Comparison of ENCODE assay signal across 8 cellular contexts in the genomic region with DNA sequence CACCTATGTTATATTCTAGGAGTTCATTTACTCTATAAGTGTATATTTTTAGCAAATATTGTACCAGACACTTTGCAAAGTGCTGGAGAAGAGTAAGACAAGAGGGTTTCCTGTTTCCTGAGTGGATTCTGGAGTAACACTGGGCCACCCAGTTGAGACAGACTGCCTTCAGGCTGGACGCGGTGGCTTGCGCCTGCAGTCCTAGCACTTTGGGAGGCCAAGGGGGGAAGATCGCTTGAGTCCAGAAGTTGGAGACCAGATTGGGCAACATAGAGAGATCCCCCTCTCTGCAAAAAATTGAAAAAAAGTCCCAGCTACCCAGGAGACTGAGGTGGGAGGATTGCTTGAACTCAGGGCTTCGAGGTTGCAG. TPM values are rescaled to one million over a fixed set of nuclear protein-coding genes. Genes with fewer than 3 reads are reported as not detected.
DNase-seq lines count a peak whose midpoint lies in the region; ATAC-seq and TF ChIP-seq lines count a peak whose summit lies in the region.

No MANE protein-coding gene starts in this region.

- H3K4me3 Mint-ChIP-seq in neural progenitor cell: peak overlapping the region; percentile 96

- H3K4me2 ChIP-seq in Loucy (ENCODE audit: low read depth, low read length, poor library complexity, severe bottlenecking) (peak overlapping the region; percentile 100), neural progenitor cell (peak overlapping the region; percentile 97)

- H3K27me3 ChIP-seq in Loucy (ENCODE audit: insufficient read depth, low read length, poor library complexity, severe bottlenecking) (no peaks in the 10 kb centered on the region), neural progenitor cell (no peaks in the 10 kb centered on the region)

- H3F3A ChIP-seq in Loucy (ENCODE audit: low read depth) (no peaks in the 10 kb centered on the region), neural progenitor cell (ENCODE audit: low read depth) (no peaks in the 10 kb centered on the region)

- TF ChIP-seq CTCF in C4-2B (conservative IDR thresholded peaks at IDR 0.05): no peak
- TF ChIP-seq CTCF in Loucy (conservative IDR thresholded peaks at IDR 0.05; ENCODE audit: low read length): no peak
- no peak for TF ChIP-seq CTCF in neural progenitor cell (IDR thresholded peaks at IDR 0.05)

- H3K9me3 Mint-ChIP-seq in neural progenitor cell: no peaks in the 10 kb centered on the region

- peaks cover 5% of the 10 kb centered on the region for H3K36me3 Mint-ChIP-seq in neural progenitor cell

- H3K79me2 ChIP-seq in Loucy (ENCODE audit: insufficient read depth, low read length): peaks cover 43% of the 10 kb centered on the region
- peaks cover 16% of the 10 kb centered on the region for H3K79me2 ChIP-seq in neural progenitor cell (ENCODE audit: low read depth)

- H4K20me1 ChIP-seq in Loucy (ENCODE audit: insufficient read depth, low read length, poor library complexity, severe bottlenecking) (peaks cover 12% of the 10 kb centered on the region), neural progenitor cell (ENCODE audit: low read depth) (no peaks in the 10 kb centered on the region)

- H3K27ac ChIP-seq in C4-2B: peak overlapping the region; percentile 77
- H3K27ac ChIP-seq in neural progenitor cell: no peak overlapping the region

- peak overlapping the region; percentile 98 for H3K4me3 ChIP-seq in Loucy (ENCODE audit: low read length, poor library complexity, severe bottlenecking)
- H3K4me3 ChIP-seq in neural progenitor cell: peak overlapping the region; percentile 88

- no peak overlapping the region for H3K27ac Mint-ChIP-seq in neural progenitor cell

- peaks cover 15% of the 10 kb centered on the region for H3K4me1 Mint-ChIP-seq in neural progenitor cell

- H2AFZ ChIP-seq in Loucy (ENCODE audit: low read length) (peak overlapping the region; percentile 95), neural progenitor cell (replicated peaks) (peak overlapping the region; percentile 86)

- H3K9me3 ChIP-seq in Loucy (ENCODE audit: insufficient read depth, low read depth, low read length): no peaks in the 10 kb centered on the region
- H3K9me3 ChIP-seq in neural progenitor cell (ENCODE audit: low read depth): no peaks in the 10 kb centered on the region

- H3K36me3 ChIP-seq in Loucy (ENCODE audit: insufficient read depth, low read length) (peaks cover 23% of the 10 kb centered on the region; the same call in 1 of the 2 replicates), neural progenitor cell (no peaks in the 10 kb centered on the region)

- no peaks in the 10 kb centered on the region for H3K9me2 ChIP-seq in Loucy (replicated peaks; ENCODE audit: low read depth, low read length)

- ATAC-seq in sciatic nerve: no peak

- H3K4me1 ChIP-seq in Loucy (ENCODE audit: insufficient read depth, low read length, poor library complexity, severe bottlenecking) (peaks cover 35% of the 10 kb centered on the region), neural progenitor cell (peaks cover 6% of the 10 kb centered on the region)

- intact Hi-C loops in sciatic nerve (cut with DNase I): no loop called here

- H3K27me3 Mint-ChIP-seq in neural progenitor cell (ENCODE audit: insufficient read depth, low read depth): peaks cover 6% of the 10 kb centered on the region

- H3K9ac ChIP-seq in Loucy (ENCODE audit: low read depth, low read length, poor library complexity, severe bottlenecking) (peak overlapping the region; percentile 93), neural progenitor cell (no peak overlapping the region)

- DNase-seq in ecto neural progenitor cell (ENCODE audit: low spot score) (peak; percentile 35), neural progenitor cell (ENCODE audit: low spot score) (no peak), sciatic nerve (ENCODE audit: low spot score) (no peak), COLO829 (ENCODE audit: low spot score) (no peak), NCI-H1417 (lab: John Stamatoyannopoulos, UW) (no peak), SIG-M5 (lab: John Stamatoyannopoulos, UW) (no peak)

RNA-seq across cellular contexts. Expression of gene ZSCAN25, which starts 0.8 kb away (rescaled TPM):
- 8.7 and 13.3 TPM in 2 replicates for total RNA-seq in neural progenitor cell (ENCODE audit: low replicate concordance)
- total RNA-seq in sciatic nerve: 19.8 TPM

RNA-seq across cellular contexts. Expression of gene TMEM225B, which starts 17.9 kb away (rescaled TPM):
- total RNA-seq in neural progenitor cell (ENCODE audit: low replicate concordance) (0.53 TPM in 1 of 2 replicates, not detected in the other), sciatic nerve (3.5 TPM)

RNA-seq across cellular contexts. Expression of gene ZNF655, which starts 57.5 kb away (rescaled TPM):
- 59.3 and 66.3 TPM in 2 replicates for total RNA-seq in neural progenitor cell (ENCODE audit: low replicate concordance)
- total RNA-seq in sciatic nerve: 62.0 TPM
